In the genomic region with DNA sequence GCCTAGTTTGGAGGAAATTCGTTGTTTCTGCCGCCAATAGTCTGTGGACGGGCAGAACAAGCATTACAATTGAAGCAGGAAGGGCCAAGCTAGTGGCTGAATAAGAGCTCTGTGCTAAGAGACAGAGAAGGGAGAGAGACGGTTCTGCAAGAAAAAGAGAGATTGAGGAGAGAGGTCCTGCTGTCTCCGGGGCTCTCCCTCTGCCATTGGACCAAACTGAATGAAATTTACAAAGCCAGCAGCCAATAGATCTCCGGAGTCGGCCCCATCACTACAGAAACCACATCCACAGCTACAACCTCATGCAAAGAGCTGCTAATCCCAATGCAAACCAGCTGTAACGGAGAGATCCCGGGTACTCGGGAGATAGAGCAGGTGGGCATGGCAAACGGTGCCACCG, we compare ENCODE assay signal across 13 cellular contexts. TPM values are rescaled to one million over a fixed set of nuclear protein-coding genes. Genes with fewer than 3 reads are reported as not detected.
A peak's percentile ranks its signal among the peaks of the same experiment; 100 is the strongest.
DNase-seq lines count a peak whose midpoint lies in the region; ATAC-seq and TF ChIP-seq lines count a peak whose summit lies in the region.
"Had no signal": no experiment of that assay in that cellular context is flagged by ENCODE, and none has a peak within 500 bp of the region (broad histone marks: within the 10 kb centered on the region; RNA-seq: fewer than 3 reads in every experiment).

NLGN4X (minus strand) TSS at position 148 of the 400 bp plus-strand sequence. CDS start 77,401 bp downstream, outside the sequence.

- H3K27me3 ChIP-seq in endodermal cell (ENCODE audit: control insufficient read depth, insufficient read depth, low read length, poor library complexity, severe bottlenecking) = no peaks in the 10 kb centered on the region
- H3K27me3 ChIP-seq in upper lobe of right lung = no peaks in the 10 kb centered on the region

- ATAC-seq in upper lobe of right lung (no peak), HG03571 (IDR thresholded peaks at IDR 0.05; ENCODE audit: unreplicated experiment) (no peak)
- ATAC-seq: gastrocnemius medialis had no signal

- no peaks in the 10 kb centered on the region for H3K36me3 ChIP-seq in endodermal cell (ENCODE audit: control insufficient read depth, insufficient read depth, low read length)
- H3K36me3 ChIP-seq in upper lobe of right lung = no peaks in the 10 kb centered on the region
- H3K36me3 ChIP-seq: brain microvascular endothelial cell, gastrocnemius medialis had no signal

- H3K9me3 ChIP-seq in endodermal cell (ENCODE audit: control insufficient read depth, low read length) (no peaks in the 10 kb centered on the region), upper lobe of right lung (no peaks in the 10 kb centered on the region)
- H3K9me3 ChIP-seq: gastrocnemius medialis had no signal

- 8% methylated on average over 11 of the region's 12 CpGs; no CpG with 5 or more reads in 1 of the 2 experiments for WGBS in endodermal cell (ENCODE audit: insufficient coverage in 1 of 2, insufficient read length in 1 of 2), 2 experiments

- no peak within 1 kb of the TSS for H3K27ac ChIP-seq in endodermal cell (ENCODE audit: low read depth, low read length)
- H3K27ac ChIP-seq in upper lobe of right lung = no peak within 1 kb of the TSS
- H3K27ac ChIP-seq: brain microvascular endothelial cell, gastrocnemius medialis had no signal

- H3K4me1 Mint-ChIP-seq in endodermal cell = peaks cover 19% of the 10 kb centered on the region

- no peaks in the 10 kb centered on the region for H3K4me1 ChIP-seq in endodermal cell (ENCODE audit: control insufficient read depth, insufficient read depth, low read length)
- H3K4me1 ChIP-seq in upper lobe of right lung = no peaks in the 10 kb centered on the region
- H3K4me1 ChIP-seq: gastrocnemius medialis had no signal

- H3K27ac Mint-ChIP-seq in endodermal cell = no peak within 1 kb of the TSS

- no peak for TF ChIP-seq CTCF in endodermal cell (conservative IDR thresholded peaks at IDR 0.05)
- no peak for TF ChIP-seq CTCF in upper lobe of right lung (IDR thresholded peaks at IDR 0.05)

- H3K36me3 Mint-ChIP-seq in endodermal cell (ENCODE audit: low read depth) = no peaks in the 10 kb centered on the region

- DNase-seq in NCI-H146 (lab: John Stamatoyannopoulos, UW) (peak; percentile 7), NCI-H146 treated with DMSO at 0.1 percent for 48 hours (lab: John Stamatoyannopoulos, UW; ENCODE audit: unreplicated experiment) (no peak), endodermal cell (peak; percentile 77), middle frontal gyrus (ENCODE audit: extremely low spot score, low spot score) (peak; percentile 4), upper lobe of right lung (no peak), NOMO-1 (lab: John Stamatoyannopoulos, UW; ENCODE audit: unreplicated experiment in 2 of 2) (no peak), HCEC 1CT (no peak)
- DNase-seq: 8988T; brain microvascular endothelial cell; gastrocnemius medialis; stimulated activated naive CD4-positive, alpha-beta T cell treated with Interleukin-2 at 50 U/mL for 16 hours had no signal

- H3K9me3 Mint-ChIP-seq in endodermal cell = no peaks in the 10 kb centered on the region

- peak within 1 kb of the TSS; percentile 82 for H3K4me3 ChIP-seq in endodermal cell (ENCODE audit: low read length)
- peak within 1 kb of the TSS; percentile 30 for H3K4me3 ChIP-seq in upper lobe of right lung

- peaks cover 36% of the 10 kb centered on the region for H3K27me3 Mint-ChIP-seq in endodermal cell (ENCODE audit: insufficient read depth)

- H3K9ac ChIP-seq in endodermal cell (ENCODE audit: extremely low read depth, low read length, poor library complexity, severe bottlenecking) = peak within 1 kb of the TSS; percentile 34

- H3K4me3 Mint-ChIP-seq in endodermal cell = peak within 1 kb of the TSS; percentile 86

- intact Hi-C loops in upper lobe of right lung (cut with DNase I) = no loop called here

RNA-seq across cellular contexts. Expression of gene NLGN4X, which starts in this region (rescaled TPM):
- 10 to 100 TPM; 19.2 to 76.9 TPM for total RNA-seq in endodermal cell
- 18.2 TPM for polyA plus RNA-seq in endodermal cell (2013, experiment 1 of 2)
- 15.6 TPM for polyA plus RNA-seq in endodermal cell (2013, experiment 2 of 2)
- total RNA-seq in upper lobe of right lung = 4.2 TPM
- total RNA-seq: LHCN-M2 had no signal

Comparison
In these comparisons a context has a peak if more than half of its experiments do, and no peak if none do; other contexts are left out.
1. DNase-seq: peak in NCI-H146 (single experiment), endodermal cell (single experiment) and middle frontal gyrus (single experiment); none in NCI-H146 treated with DMSO at 0.1 percent for 48 hours (single experiment), upper lobe of right lung (single experiment), NOMO-1 (0 of 2) and HCEC 1CT (single experiment).